ENCODE assay signal across 8 cellular contexts in the genomic region with DNA sequence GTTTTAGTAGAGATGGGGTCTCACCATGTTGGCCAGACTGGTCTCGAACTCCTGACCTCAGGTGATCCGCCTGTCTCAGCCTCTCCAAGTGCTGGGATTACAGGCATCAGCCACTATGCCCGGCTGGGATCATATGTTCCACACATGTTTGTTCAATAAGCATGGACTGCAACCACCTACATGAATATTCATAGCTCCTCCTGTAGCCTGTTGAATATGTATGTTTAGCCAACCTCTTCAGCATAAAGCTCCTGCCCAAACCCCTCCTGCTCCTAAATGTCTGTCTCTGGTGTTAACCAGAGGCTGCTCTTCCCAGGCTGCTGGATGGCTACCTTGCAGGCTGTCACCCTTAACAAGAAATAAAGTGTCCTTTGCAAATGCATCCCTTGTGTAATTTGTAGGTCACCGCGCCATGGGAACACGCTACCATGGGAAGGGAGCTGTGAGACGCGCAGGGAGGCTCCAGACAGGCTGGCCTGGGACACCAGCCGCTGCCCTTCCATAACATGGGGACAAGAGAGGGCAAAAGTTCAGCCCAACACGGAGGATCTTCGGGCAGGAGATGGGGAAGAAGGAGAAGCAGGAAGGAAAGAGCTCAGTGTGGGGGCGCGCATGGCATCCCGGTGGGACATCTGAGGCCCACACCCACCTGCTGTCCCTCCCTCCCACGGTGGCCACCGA. TPM values are rescaled to one million over a fixed set of nuclear protein-coding genes. Genes with fewer than 3 reads are reported as not detected.
DNase-seq lines count a peak whose midpoint lies in the region; ATAC-seq and TF ChIP-seq lines count a peak whose summit lies in the region.
"Not testable (repeated sequence)": the region's sequence is repeated elsewhere in the genome, so short reads cannot be mapped to it uniquely, and the experiment has no call there.

No MANE protein-coding gene starts in this region.

- H3K27me3 Mint-ChIP-seq in CD8-positive, alpha-beta T cell (ENCODE audit: low read depth); nephron (ENCODE audit: low read depth); stimulated activated naive CD8-positive, alpha-beta T cell treated with anti-CD3 and anti-CD28 coated beads, Interleukin-15, amount 100 ng/mL, for 72 hours: not testable (repeated sequence)

- H3K27ac Mint-ChIP-seq in CD8-positive, alpha-beta T cell, result peak overlapping the region; percentile 97
- H3K27ac Mint-ChIP-seq in nephron, result peak overlapping the region; percentile 55 to 83 (median 75)
- H3K27ac Mint-ChIP-seq in stimulated activated naive CD8-positive, alpha-beta T cell treated with anti-CD3 and anti-CD28 coated beads, Interleukin-15, amount 100 ng/mL, for 72 hours, result peak overlapping the region in 1 of 2 donors; percentile 60

- ATAC-seq in CD8-positive, alpha-beta T cell; stimulated activated naive CD8-positive, alpha-beta T cell treated with anti-CD3 and anti-CD28 coated beads, Interleukin-15, amount 100 ng/mL, for 72 hours: not testable (repeated sequence)
- ATAC-seq in GM21529 (IDR thresholded peaks at IDR 0.05; ENCODE audit: unreplicated experiment), result peak; percentile 8
- peak; percentile 8 for ATAC-seq in left ventricle myocardium superior

- not testable (repeated sequence) for H3K4me3 ChIP-seq in CD8-positive, alpha-beta T cell (ENCODE audit: low read depth, low read length)
- peak overlapping the region; percentile 34 for H3K4me3 ChIP-seq in colonic mucosa

- not testable (repeated sequence) for H3K9ac ChIP-seq in colonic mucosa (ENCODE audit: low read depth in 2 of 2, low read length in 2 of 2)

- not testable (repeated sequence) for H3K9me3 ChIP-seq in CD8-positive, alpha-beta T cell (ENCODE audit: low read length); colonic mucosa

- peaks cover 41% of the 10 kb centered on the region for H3K36me3 Mint-ChIP-seq in CD8-positive, alpha-beta T cell
- not testable (repeated sequence) for H3K36me3 Mint-ChIP-seq in nephron (ENCODE audit: low read depth)

- not testable (repeated sequence) for H3K27me3 ChIP-seq in CD8-positive, alpha-beta T cell (ENCODE audit: insufficient read depth, low read length); colonic mucosa

- POLR2A ChIA-PET in CD8-positive, alpha-beta T cell (lab: Charles Lee), result interaction anchor here (0.6 to 0.9 kb wide), 2 partner anchors 79 to 300 kb away, joined by 3 read pairs; no protein-coding TSS in a partner anchor

- H3K27ac ChIP-seq in CD8-positive, alpha-beta T cell (ENCODE audit: low read depth, low read length), result not testable (repeated sequence)
- H3K27ac ChIP-seq in colonic mucosa, result peak overlapping the region; percentile 63

- intact Hi-C loops in CD8-positive, alpha-beta T cell (cut with DNase I, micrococcal nuclease), result loop anchor here in 1 of 2 experiments (5.0 kb wide), 1 partner anchor 148 kb away; a partner anchor contains a TSS
- intact Hi-C loops in colonic mucosa (cut with DNase I); left ventricle myocardium superior (cut with micrococcal nuclease): not testable (repeated sequence)

- peaks cover 58% of the 10 kb centered on the region for H3K4me1 Mint-ChIP-seq in CD8-positive, alpha-beta T cell (ENCODE audit: low read depth)
- peaks cover 19% of the 10 kb centered on the region for H3K4me1 Mint-ChIP-seq in nephron
- H3K4me1 Mint-ChIP-seq in stimulated activated naive CD8-positive, alpha-beta T cell treated with anti-CD3 and anti-CD28 coated beads, Interleukin-15, amount 100 ng/mL, for 72 hours, result peaks cover 77% of the 10 kb centered on the region

- CTCF ChIA-PET in CD8-positive, alpha-beta T cell (lab: Charles Lee), result interaction anchor here (1.1 kb wide), 1 partner anchor 150 kb away, joined by 3 read pairs; no protein-coding TSS in a partner anchor

- H3K4me1 ChIP-seq in CD8-positive, alpha-beta T cell (ENCODE audit: insufficient read depth, low read length), result peaks cover 37% of the 10 kb centered on the region
- not testable (repeated sequence) for H3K4me1 ChIP-seq in colonic mucosa

- H3K9me3 Mint-ChIP-seq in CD8-positive, alpha-beta T cell; nephron; stimulated activated naive CD8-positive, alpha-beta T cell treated with anti-CD3 and anti-CD28 coated beads, Interleukin-15, amount 100 ng/mL, for 72 hours: not testable (repeated sequence)

- DNase-seq in CD8-positive, alpha-beta T cell, result peak in 1 of 7 experiments; percentile 50
- DNase-seq in NCI-H2029 (lab: John Stamatoyannopoulos, UW), result peak; percentile 20
- DNase-seq in activated CD8-positive, alpha-beta memory T cell treated with anti-CD3 and anti-CD28 coated beads for 24 hours, result peak; percentile 68
- DNase-seq in colonic mucosa, result peak; percentile 33
- DNase-seq in left ventricle myocardium superior; stimulated activated naive CD8-positive, alpha-beta T cell treated with anti-CD3 and anti-CD28 coated beads, Interleukin-15, amount 100 ng/mL, for 72 hours: not testable (repeated sequence)

- not testable (repeated sequence) for TF ChIP-seq CTCF in CD8-positive, alpha-beta T cell (IDR thresholded peaks at IDR 0.05); colonic mucosa (IDR thresholded peaks at IDR 0.05); nephron (IDR thresholded peaks at IDR 0.05; ENCODE audit: unreplicated experiment in 3 of 3)

- peak overlapping the region; percentile 79 for H3K4me3 Mint-ChIP-seq in CD8-positive, alpha-beta T cell
- peak overlapping the region; percentile 74 to 79 (median 77) for H3K4me3 Mint-ChIP-seq in nephron
- H3K4me3 Mint-ChIP-seq in stimulated activated naive CD8-positive, alpha-beta T cell treated with anti-CD3 and anti-CD28 coated beads, Interleukin-15, amount 100 ng/mL, for 72 hours, result peak overlapping the region; percentile 95 to 98

- peaks cover 11% of the 10 kb centered on the region for H3K36me3 ChIP-seq in CD8-positive, alpha-beta T cell (ENCODE audit: insufficient read depth, low read length)
- not testable (repeated sequence) for H3K36me3 ChIP-seq in colonic mucosa

RNA-seq across cellular contexts. Expression of a gene that starts 0.8 kb away (rescaled TPM):
- 1 to 10 TPM; 6.3 to 7.1 TPM for total RNA-seq in CD8-positive, alpha-beta T cell
- total RNA-seq in colonic mucosa, result 1 to 10 TPM; 6.0 to 7.0 TPM
- total RNA-seq in left ventricle myocardium superior, result 1.0 TPM

RNA-seq across cellular contexts. Expression of a gene that starts 6.1 kb away (rescaled TPM):
- total RNA-seq in CD8-positive, alpha-beta T cell, result 10 to 100 TPM; 14.1 to 15.8 TPM
- total RNA-seq in colonic mucosa (10 to 100 TPM; 13.5 to 49.0 TPM), left ventricle myocardium superior (31.1 TPM)

RNA-seq across cellular contexts. Expression of a gene that starts 20.6 kb away (rescaled TPM):
- total RNA-seq in CD8-positive, alpha-beta T cell, result 1 to 10 TPM; 6.7 to 8.3 TPM
- total RNA-seq in colonic mucosa (1 to 10 TPM; 7.0 to 7.3 TPM), left ventricle myocardium superior (4.4 TPM)

RNA-seq across cellular contexts. Expression of a gene that starts 38.0 kb away (rescaled TPM):
- under 1 TPM in 1 of 2 experiments, not detected in 1; 0.41 TPM for total RNA-seq in CD8-positive, alpha-beta T cell
- total RNA-seq in colonic mucosa (10 to 100 TPM in 1 of 2 donors, 1 to 10 TPM in 1; 9.3 to 18.9 TPM), left ventricle myocardium superior (0.55 TPM)

RNA-seq across cellular contexts. Expression of a gene that starts 57.0 kb away (rescaled TPM):
- total RNA-seq in CD8-positive, alpha-beta T cell, result 10 to 100 TPM; 44.9 to 45.9 TPM
- total RNA-seq in colonic mucosa (1 to 10 TPM; 2.1 to 3.9 TPM), left ventricle myocardium superior (3.9 TPM)
